ENCODE assay signal across 8 cellular contexts in the genomic region with DNA sequence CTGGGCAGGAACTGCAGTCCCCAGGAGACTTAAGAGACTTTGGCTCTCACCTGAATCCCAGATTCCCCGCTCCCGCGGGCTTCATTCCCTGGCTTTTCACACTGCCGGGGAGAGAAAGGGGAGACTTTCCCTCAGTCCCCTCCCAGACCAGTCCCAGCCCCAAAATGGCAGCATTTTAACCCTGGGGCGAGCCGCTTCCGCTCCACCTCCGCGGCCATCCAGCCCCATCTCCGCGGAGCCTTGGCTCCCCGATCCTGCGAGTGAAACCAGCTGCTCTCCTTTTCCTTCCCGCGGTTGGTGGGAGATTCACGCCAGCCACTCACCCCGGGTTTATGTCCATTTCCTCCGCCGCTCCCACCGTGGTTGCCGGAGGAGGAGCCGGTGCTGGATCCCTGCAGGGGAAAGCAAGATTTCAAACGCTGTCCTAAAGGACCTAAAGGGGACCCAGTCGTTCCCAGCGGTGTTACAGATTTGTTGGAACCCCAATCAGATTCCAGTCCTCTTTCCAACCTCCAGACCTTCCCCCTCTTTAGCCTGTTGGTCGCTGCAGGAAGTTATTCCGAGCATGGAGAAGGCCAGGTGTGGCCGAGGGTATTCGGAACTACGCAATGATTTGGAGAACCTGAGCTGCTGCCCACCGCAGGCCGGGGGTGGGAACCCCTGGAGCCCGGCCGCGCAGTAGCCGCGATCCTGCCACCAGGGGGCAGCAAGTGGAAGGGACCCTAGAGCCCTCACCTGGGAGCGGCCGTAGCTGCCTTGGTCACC. TPM values are rescaled to one million over a fixed set of nuclear protein-coding genes. Genes with fewer than 3 reads are reported as not detected.
DNase-seq lines count a peak whose midpoint lies in the region; ATAC-seq and TF ChIP-seq lines count a peak whose summit lies in the region.

No MANE protein-coding gene starts in this region.

- H4K20me1 ChIP-seq in neural progenitor cell (ENCODE audit: low read depth), result no peaks in the 10 kb centered on the region

- H3K4me1 Mint-ChIP-seq in activated T-helper 2 cell treated with anti-CD3 and anti-CD28 coated beads, Interferon-gamma antibody, Interleukin-2, Interleukin-4, amounts not matched to agents 10 μg/mL and 5 μg/mL and 100 μg/mL, durations not matched to agents 14 hours and 24 hours and 36 hours (ENCODE audit: low read depth), result peaks cover 11% of the 10 kb centered on the region
- peaks cover 7% of the 10 kb centered on the region for H3K4me1 Mint-ChIP-seq in neural progenitor cell

- H3K27ac ChIP-seq in foreskin keratinocyte, result peak overlapping the region; percentile 45
- H3K27ac ChIP-seq in neural progenitor cell, result peak overlapping the region; percentile 34
- H3K27ac ChIP-seq in stomach smooth muscle (ENCODE audit: low read length), result no peak overlapping the region

- peaks cover 19% of the 10 kb centered on the region for H3K79me2 ChIP-seq in neural progenitor cell (ENCODE audit: low read depth)

- no peaks in the 10 kb centered on the region for H3K36me3 Mint-ChIP-seq in activated T-helper 2 cell treated with anti-CD3 and anti-CD28 coated beads, Interferon-gamma antibody, Interleukin-2, Interleukin-4, amounts not matched to agents 10 μg/mL and 5 μg/mL and 100 μg/mL, durations not matched to agents 14 hours and 24 hours and 36 hours (ENCODE audit: low read depth)
- H3K36me3 Mint-ChIP-seq in neural progenitor cell, result no peaks in the 10 kb centered on the region

- peaks cover 10% of the 10 kb centered on the region for H3F3A ChIP-seq in neural progenitor cell (ENCODE audit: low read depth)

- H3K4me3 ChIP-seq in neural progenitor cell (peak overlapping the region; percentile 74), stomach smooth muscle (ENCODE audit: low read length in 2 of 2) (peak overlapping the region; percentile 31 to 70)

- peak; percentile 55 for DNase-seq in DMS53 treated with DMSO at 0.1 percent for 48 hours (lab: John Stamatoyannopoulos, UW; ENCODE audit: unreplicated experiment)
- DNase-seq in OCI-M2 (lab: John Stamatoyannopoulos, UW; ENCODE audit: unreplicated experiment), result peak; percentile 67
- DNase-seq in activated T-helper 2 cell treated with anti-CD3 and anti-CD28 coated beads, Interferon-gamma antibody, Interleukin-2, Interleukin-4, amounts not matched to agents 10 μg/mL and 5 μg/mL and 100 μg/mL, durations not matched to agents 14 hours and 24 hours and 36 hours (ENCODE audit: low spot score), result peak; percentile 56
- DNase-seq in foreskin keratinocyte, result peak; percentile 59 to 80
- peak; percentile 93 for DNase-seq in neural progenitor cell (ENCODE audit: low spot score)
- DNase-seq in GDM1 (lab: John Stamatoyannopoulos, UW), result no peak

- H2AFZ ChIP-seq in neural progenitor cell (replicated peaks), result peak overlapping the region; percentile 91

- H3K36me3 ChIP-seq in neural progenitor cell (no peaks in the 10 kb centered on the region), stomach smooth muscle (ENCODE audit: control insufficient read depth in 2 of 2, insufficient read depth in 2 of 2, low read length in 2 of 2) (no peaks in the 10 kb centered on the region)

- peak overlapping the region; percentile 85 for H3K4me2 ChIP-seq in neural progenitor cell

- intact Hi-C loops in activated T-helper 2 cell treated with anti-CD3 and anti-CD28 coated beads, Interferon-gamma antibody, Interleukin-2, Interleukin-4, amounts not matched to agents 10 μg/mL and 5 μg/mL and 100 μg/mL, durations not matched to agents 14 hours and 24 hours and 36 hours (cut with micrococcal nuclease), result loop anchor here (1.0 to 5.0 kb wide), 2 partner anchors 37 to 82 kb away; a partner anchor contains a TSS

- H3K27me3 Mint-ChIP-seq in activated T-helper 2 cell treated with anti-CD3 and anti-CD28 coated beads, Interferon-gamma antibody, Interleukin-2, Interleukin-4, amounts not matched to agents 10 μg/mL and 5 μg/mL and 100 μg/mL, durations not matched to agents 14 hours and 24 hours and 36 hours (ENCODE audit: low read depth), result peaks cover 49% of the 10 kb centered on the region
- peaks cover 47% of the 10 kb centered on the region for H3K27me3 Mint-ChIP-seq in neural progenitor cell (ENCODE audit: insufficient read depth, low read depth)

- H3K4me3 Mint-ChIP-seq in activated T-helper 2 cell treated with anti-CD3 and anti-CD28 coated beads, Interferon-gamma antibody, Interleukin-2, Interleukin-4, amounts not matched to agents 10 μg/mL and 5 μg/mL and 100 μg/mL, durations not matched to agents 14 hours and 24 hours and 36 hours (ENCODE audit: low read depth), result peak overlapping the region; percentile 30
- H3K4me3 Mint-ChIP-seq in neural progenitor cell, result peak overlapping the region; percentile 78

- H3K27me3 ChIP-seq in foreskin keratinocyte (no peaks in the 10 kb centered on the region), neural progenitor cell (peaks cover 28% of the 10 kb centered on the region), stomach smooth muscle (ENCODE audit: control insufficient read depth in 1 of 2, insufficient read depth in 2 of 2, low read length in 2 of 2) (peaks cover 41 to 52% of the 10 kb centered on the region in 2 donors)

- H3K4me1 ChIP-seq in foreskin keratinocyte (no peaks in the 10 kb centered on the region), neural progenitor cell (peaks cover 4% of the 10 kb centered on the region), stomach smooth muscle (ENCODE audit: control insufficient read depth, insufficient read depth, low read length) (peaks cover 10% of the 10 kb centered on the region)

- H3K9ac ChIP-seq in neural progenitor cell (peak overlapping the region; percentile 31), stomach smooth muscle (ENCODE audit: low read length in 2 of 2) (peak overlapping the region; percentile 8 to 13)

- H3K9me3 Mint-ChIP-seq in activated T-helper 2 cell treated with anti-CD3 and anti-CD28 coated beads, Interferon-gamma antibody, Interleukin-2, Interleukin-4, amounts not matched to agents 10 μg/mL and 5 μg/mL and 100 μg/mL, durations not matched to agents 14 hours and 24 hours and 36 hours, result no peaks in the 10 kb centered on the region
- no peaks in the 10 kb centered on the region for H3K9me3 Mint-ChIP-seq in neural progenitor cell

- peak; percentile 64 for ATAC-seq in HG03565 (IDR thresholded peaks at IDR 0.05; ENCODE audit: unreplicated experiment)
- ATAC-seq in foreskin keratinocyte, result peak; percentile 79

- H3K9me3 ChIP-seq in neural progenitor cell (ENCODE audit: low read depth) (no peaks in the 10 kb centered on the region), stomach smooth muscle (ENCODE audit: control insufficient read depth in 2 of 2, low read length in 2 of 2) (no peaks in the 10 kb centered on the region)

- TF ChIP-seq CTCF in foreskin keratinocyte (conservative IDR thresholded peaks at IDR 0.05) (peak; percentile 95), neural progenitor cell (IDR thresholded peaks at IDR 0.05) (peak; percentile 93)

- H3K27ac Mint-ChIP-seq in activated T-helper 2 cell treated with anti-CD3 and anti-CD28 coated beads, Interferon-gamma antibody, Interleukin-2, Interleukin-4, amounts not matched to agents 10 μg/mL and 5 μg/mL and 100 μg/mL, durations not matched to agents 14 hours and 24 hours and 36 hours, result no peak overlapping the region
- H3K27ac Mint-ChIP-seq in neural progenitor cell, result no peak overlapping the region

RNA-seq across cellular contexts. Expression of a gene that starts 3.4 kb away (rescaled TPM):
- 0.27 TPM in 1 of 2 replicates, not detected in the other for total RNA-seq in activated T-helper 2 cell treated with anti-CD3 and anti-CD28 coated beads, Interferon-gamma antibody, Interleukin-2, Interleukin-4, amounts not matched to agents 10 μg/mL and 5 μg/mL and 100 μg/mL, durations not matched to agents 14 hours and 24 hours and 36 hours
- 264 and 272 TPM in 2 replicates for total RNA-seq in foreskin keratinocyte
- polyA plus RNA-seq in foreskin keratinocyte, result 387 and 391 TPM in 2 replicates
- total RNA-seq in neural progenitor cell (ENCODE audit: low replicate concordance), result 175 and 208 TPM in 2 replicates

RNA-seq across cellular contexts. Expression of a gene that starts 18.1 kb away (rescaled TPM):
- not detected in 2 replicates for total RNA-seq in activated T-helper 2 cell treated with anti-CD3 and anti-CD28 coated beads, Interferon-gamma antibody, Interleukin-2, Interleukin-4, amounts not matched to agents 10 μg/mL and 5 μg/mL and 100 μg/mL, durations not matched to agents 14 hours and 24 hours and 36 hours
- total RNA-seq in foreskin keratinocyte (4.8 and 5.7 TPM in 2 replicates), neural progenitor cell (ENCODE audit: low replicate concordance) (not detected in 2 replicates)
- 3.4 and 6.4 TPM in 2 replicates for polyA plus RNA-seq in foreskin keratinocyte

RNA-seq across cellular contexts. Expression of a gene that starts 19.8 kb away (rescaled TPM):
- total RNA-seq in activated T-helper 2 cell treated with anti-CD3 and anti-CD28 coated beads, Interferon-gamma antibody, Interleukin-2, Interleukin-4, amounts not matched to agents 10 μg/mL and 5 μg/mL and 100 μg/mL, durations not matched to agents 14 hours and 24 hours and 36 hours, result not detected in 2 replicates
- total RNA-seq in foreskin keratinocyte (9.0 and 12.6 TPM in 2 replicates), neural progenitor cell (ENCODE audit: low replicate concordance) (not detected in 2 replicates)
- 8.9 and 14.4 TPM in 2 replicates for polyA plus RNA-seq in foreskin keratinocyte

RNA-seq across cellular contexts. Expression of a gene that starts 23.2 kb away (rescaled TPM):
- total RNA-seq in activated T-helper 2 cell treated with anti-CD3 and anti-CD28 coated beads, Interferon-gamma antibody, Interleukin-2, Interleukin-4, amounts not matched to agents 10 μg/mL and 5 μg/mL and 100 μg/mL, durations not matched to agents 14 hours and 24 hours and 36 hours, result not detected in 2 replicates
- total RNA-seq in foreskin keratinocyte (not detected in 2 replicates), neural progenitor cell (ENCODE audit: low replicate concordance) (not detected in 2 replicates)
- not detected in 2 replicates for polyA plus RNA-seq in foreskin keratinocyte

RNA-seq across cellular contexts. Expression of a gene that starts 35.4 kb away (rescaled TPM):
- total RNA-seq in activated T-helper 2 cell treated with anti-CD3 and anti-CD28 coated beads, Interferon-gamma antibody, Interleukin-2, Interleukin-4, amounts not matched to agents 10 μg/mL and 5 μg/mL and 100 μg/mL, durations not matched to agents 14 hours and 24 hours and 36 hours, result 121 and 122 TPM in 2 replicates
- total RNA-seq in foreskin keratinocyte (143 and 152 TPM in 2 replicates), neural progenitor cell (ENCODE audit: low replicate concordance) (57.8 and 81.7 TPM in 2 replicates)
- polyA plus RNA-seq in foreskin keratinocyte, result 196 and 202 TPM in 2 replicates

Comparison
In these comparisons a context has a peak if more than half of its experiments do, and no peak if none do; other contexts are left out.
1. RNA of a gene that starts 3.4 kb away (total RNA-seq): 264 to 272 TPM in foreskin keratinocyte and 175 to 208 TPM in neural progenitor cell; 0.27 TPM in activated T-helper 2 cell treated with anti-CD3 and anti-CD28 coated beads, Interferon-gamma antibody, Interleukin-2, Interleukin-4, amounts not matched to agents 10 μg/mL and 5 μg/mL and 100 μg/mL, durations not matched to agents 14 hours and 24 hours and 36 hours; every median in the first group is over 100 times any median in the second.
2. RNA of a gene that starts 19.8 kb away (total RNA-seq): 9.0 to 12.6 TPM in foreskin keratinocyte; not detected in activated T-helper 2 cell treated with anti-CD3 and anti-CD28 coated beads, Interferon-gamma antibody, Interleukin-2, Interleukin-4, amounts not matched to agents 10 μg/mL and 5 μg/mL and 100 μg/mL, durations not matched to agents 14 hours and 24 hours and 36 hours and not detected in neural progenitor cell; every median in the first group is over 10 times any median in the second.